ENCODE assay signal across 1 cellular context in the genomic region with DNA sequence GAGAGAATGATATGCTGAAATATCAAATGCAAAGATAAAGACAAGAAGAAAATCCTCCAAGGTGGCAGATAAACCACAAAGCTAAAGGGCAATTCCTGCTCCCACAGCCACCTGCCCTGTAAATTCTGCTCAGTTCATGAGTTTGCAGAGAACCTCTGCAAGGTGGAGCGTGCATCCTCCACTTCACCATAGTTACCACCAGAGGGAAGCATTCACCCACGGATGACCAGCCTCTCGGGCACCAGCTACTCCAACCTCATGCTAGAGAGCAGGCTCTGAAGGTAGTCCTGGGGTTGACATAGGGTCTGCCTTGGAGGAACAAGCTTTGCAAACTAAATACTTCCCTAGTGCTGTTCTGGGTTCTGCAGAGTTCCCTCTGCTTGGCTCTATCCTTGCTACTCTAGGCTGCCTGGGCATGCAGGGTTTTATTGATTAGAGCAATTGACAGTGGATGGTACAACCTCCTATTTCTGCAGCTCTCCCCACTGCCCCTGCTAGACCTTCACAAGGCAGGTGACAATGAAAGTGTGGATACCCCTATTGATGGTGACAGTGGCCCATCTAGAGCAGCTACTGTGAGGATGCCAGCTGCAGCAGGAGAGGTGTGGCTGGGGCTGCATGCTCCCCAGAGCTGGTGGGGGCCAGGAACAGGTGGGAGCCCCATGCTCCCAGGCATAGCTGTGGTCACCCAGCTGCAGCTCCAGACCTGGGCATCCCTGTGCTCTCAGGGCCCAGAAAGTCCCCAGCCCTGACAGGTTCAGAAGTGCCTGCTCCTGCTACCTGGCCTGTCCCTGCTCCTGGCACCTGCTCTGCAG.
TF ChIP-seq lines count a peak whose summit lies in the region.

No MANE protein-coding gene starts in this region.

TF ChIP-seq in WTC11, 78 proteins besides CTCF, POLR2A, EP300 and RAD21 (continued from another document):
- TF ChIP-seq ARID4B (CRISPR knock-in tag; IDR thresholded peaks at IDR 0.05; ENCODE audit: borderline replicate concordance) (no peak), MYBL2 (CRISPR knock-in tag; IDR thresholded peaks at IDR 0.05) (no peak), NFE2L1 (CRISPR knock-in tag; IDR thresholded peaks at IDR 0.05) (no peak)
